15 cellular contexts compared by ENCODE assay signal in genomic region chr7:121604627-121605296, GRCh38.
DNase-seq lines count a peak whose midpoint lies in the region; ATAC-seq and TF ChIP-seq lines count a peak whose summit lies in the region.
"Had no signal": no experiment of that assay in that cellular context is flagged by ENCODE, and none has a peak within 500 bp of the region (broad histone marks: within the 10 kb centered on the region; RNA-seq: fewer than 3 reads in every experiment).

No MANE protein-coding gene starts in this region.

- no peak overlapping the region for H3K4me3 ChIP-seq in heart right ventricle
- H3K4me3 ChIP-seq: tibial artery had no signal

- peak overlapping the region in 3 of 10 donors; percentile 20 to 23 (median 23) for H3K27ac ChIP-seq in heart right ventricle
- H3K27ac ChIP-seq: HL-60, tibial artery, VCaP had no signal

- 44 to 61% methylated on average over 2 of the region's 2 CpGs for WGBS in heart right ventricle, 2 donors

- peak; percentile 11 for DNase-seq in EH (ENCODE audit: low read depth)
- peak; percentile 25 for DNase-seq in astrocyte of the hippocampus (ENCODE audit: low read depth, low spot score)
- no peak for DNase-seq in heart right ventricle
- no peak for DNase-seq in osteocyte (ENCODE audit: extremely low spot score, unreplicated experiment)
- DNase-seq in retina, result no peak
- no peak for DNase-seq in central memory CD4-positive, alpha-beta T cell
- DNase-seq: activated T-cell treated with anti-CD3 and anti-CD28 coated beads for 4 hours, erythroblast, posterior cingulate gyrus, tibial artery had no signal

- TF ChIP-seq CTCF in heart right ventricle (IDR thresholded peaks at IDR 0.05) (no peak), osteocyte (IDR thresholded peaks at IDR 0.05) (no peak)

- H3K9me3 ChIP-seq in heart right ventricle, result peaks cover 0 to 3% (median 0%) of the 10 kb centered on the region in 11 donors
- H3K9me3 ChIP-seq: tibial artery had no signal

- intact Hi-C loops in heart right ventricle (cut with DNase I), result loop anchor here in 2 of 10 donors (5.0 kb wide), 2 partner anchors 388 to 393 kb away; no protein-coding TSS in a partner anchor

- peaks cover 0 to 12% (median 0%) of the 10 kb centered on the region in 9 donors for H3K4me1 ChIP-seq in heart right ventricle
- H3K4me1 ChIP-seq: tibial artery had no signal

- H3K27me3 ChIP-seq in heart right ventricle, result no peaks in the 10 kb centered on the region
- H3K27me3 ChIP-seq: tibial artery had no signal

- no peaks in the 10 kb centered on the region for H3K36me3 Mint-ChIP-seq in osteocyte (ENCODE audit: unreplicated experiment)

- H3K4me1 Mint-ChIP-seq in osteocyte (ENCODE audit: unreplicated experiment), result peaks cover 16% of the 10 kb centered on the region

- peak overlapping the region; percentile 52 for H3K27ac Mint-ChIP-seq in osteocyte (ENCODE audit: unreplicated experiment)

- H3K27me3 Mint-ChIP-seq in osteocyte (ENCODE audit: unreplicated experiment), result no peaks in the 10 kb centered on the region

- H3K9me3 Mint-ChIP-seq in osteocyte (ENCODE audit: unreplicated experiment), result no peaks in the 10 kb centered on the region

- H3K36me3 ChIP-seq in heart right ventricle, result no peaks in the 10 kb centered on the region
- H3K36me3 ChIP-seq: tibial artery had no signal

- ATAC-seq in heart right ventricle, result peak in 5 of 8 donors; percentile 55 to 96 (median 61)
- no peak for ATAC-seq in GM19351 (IDR thresholded peaks at IDR 0.05; ENCODE audit: unreplicated experiment)
- no peak for ATAC-seq in GM18870 (IDR thresholded peaks at IDR 0.05; ENCODE audit: unreplicated experiment)
- ATAC-seq: left lobe of liver had no signal

- no peak overlapping the region for H3K4me3 Mint-ChIP-seq in osteocyte (ENCODE audit: unreplicated experiment)

Comparison
In these comparisons a context has a peak if more than half of its experiments do, and no peak if none do; other contexts are left out.
1. DNase-seq: peak in EH (single experiment) and astrocyte of the hippocampus (single experiment); none in heart right ventricle (0 of 2), osteocyte (single experiment), retina (single experiment) and central memory CD4-positive, alpha-beta T cell (single experiment).
2. ATAC-seq: peak in heart right ventricle (5 of 8); none in GM19351 (single experiment) and GM18870 (single experiment).